ENCODE assay signal across 9 cellular contexts in genomic region chr4:76781698-76782595, GRCh38.
DNase-seq lines count a peak whose midpoint lies in the region; ATAC-seq and TF ChIP-seq lines count a peak whose summit lies in the region.
"Had no signal": no experiment of that assay in that cellular context is flagged by ENCODE, and none has a peak within 500 bp of the region (broad histone marks: within the 10 kb centered on the region; RNA-seq: fewer than 3 reads in every experiment).

No MANE protein-coding gene starts in this region.

- peak; percentile 65 for ATAC-seq in GM21515 (IDR thresholded peaks at IDR 0.05; ENCODE audit: unreplicated experiment)
- ATAC-seq in GM21423 (IDR thresholded peaks at IDR 0.05; ENCODE audit: unreplicated experiment) = no peak
- ATAC-seq in HG03025 (IDR thresholded peaks at IDR 0.05; ENCODE audit: low FRiP score, unreplicated experiment) = no peak
- no peak for ATAC-seq in CD4-positive, alpha-beta T cell (ENCODE audit: poor library complexity)

- POLR2A ChIA-PET in CD4-positive, alpha-beta T cell (lab: Charles Lee) = no interaction called here

- no peaks in the 10 kb centered on the region for H3K4me1 Mint-ChIP-seq in CD4-positive, alpha-beta T cell (ENCODE audit: low read depth)

- H3K27me3 ChIP-seq in CD4-positive, alpha-beta T cell (ENCODE audit: control insufficient read depth, insufficient read depth, low read length) = no peaks in the 10 kb centered on the region

- CTCF ChIA-PET in CD4-positive, alpha-beta T cell (lab: Charles Lee) = no interaction called here

- DNase-seq in AG09309 (ENCODE audit: low read depth) (peak; percentile 96), NCI-H510A (lab: John Stamatoyannopoulos, UW) (peak; percentile 74), fibroblast of villous mesenchyme (ENCODE audit: low read depth) (peak; percentile 99), middle frontal gyrus (ENCODE audit: extremely low spot score, low spot score) (no peak)
- no peak for DNase-seq in CD4-positive, alpha-beta T cell
- DNase-seq: activated effector memory CD4-positive, alpha-beta T cell treated with Interleukin-2 at 50 U/mL for 16 hours had no signal

- no peak overlapping the region for H3K4me3 Mint-ChIP-seq in CD4-positive, alpha-beta T cell

- no peak overlapping the region for H3K27ac Mint-ChIP-seq in CD4-positive, alpha-beta T cell

- H3K27me3 Mint-ChIP-seq in CD4-positive, alpha-beta T cell = peaks cover 8% of the 10 kb centered on the region

- H3K4me3 ChIP-seq in AG09309 (ENCODE audit: control insufficient read depth, low read depth, low read length) (peak overlapping the region; percentile 12; the same call in 1 of the 2 replicates), fibroblast of villous mesenchyme (ENCODE audit: low read depth, low read length) (peak overlapping the region; percentile 33)

- no peak overlapping the region for H3K27ac ChIP-seq in CD4-positive, alpha-beta T cell (ENCODE audit: low read depth, low read length)

- intact Hi-C loops in CD4-positive, alpha-beta T cell (cut with DNase I, micrococcal nuclease) = no loop called here

- no peaks in the 10 kb centered on the region for H3K9me3 ChIP-seq in CD4-positive, alpha-beta T cell (ENCODE audit: control insufficient read depth, low read length)

- no peaks in the 10 kb centered on the region for H3K9me3 Mint-ChIP-seq in CD4-positive, alpha-beta T cell

- H3K36me3 Mint-ChIP-seq in CD4-positive, alpha-beta T cell (ENCODE audit: low read depth) = no peaks in the 10 kb centered on the region

- TF ChIP-seq CTCF in AG09309 (IDR thresholded peaks at IDR 0.05; ENCODE audit: control insufficient read depth, insufficient read depth, low read depth, low read length, missing control alignments) = no peak
- no peak for TF ChIP-seq CTCF in fibroblast of villous mesenchyme (IDR thresholded peaks at IDR 0.05; ENCODE audit: insufficient read depth, low read depth, low read length)
- TF ChIP-seq CTCF in CD4-positive, alpha-beta T cell (IDR thresholded peaks at IDR 0.05) = no peak

Comparison
In these comparisons a context has a peak if more than half of its experiments do, and no peak if none do; other contexts are left out.
1. DNase-seq: peak in AG09309 (single experiment), NCI-H510A (single experiment) and fibroblast of villous mesenchyme (single experiment); none in CD4-positive, alpha-beta T cell (0 of 10) and middle frontal gyrus (single experiment).